Comparison of ENCODE assay signal across 14 cellular contexts in genomic region chrX:120736989-120737388, GRCh38.
DNase-seq lines count a peak whose midpoint lies in the region; ATAC-seq, FAIRE-seq and TF ChIP-seq lines count a peak whose summit lies in the region.
"Had no signal": no experiment of that assay in that cellular context is flagged by ENCODE, and none has a peak within 500 bp of the region (broad histone marks: within the 10 kb centered on the region; RNA-seq: fewer than 3 reads in every experiment).

No MANE protein-coding gene starts in this region.

- H3K4me3 ChIP-seq in BLaER1 treated with 17β-estradiol and CSF1 and Interleukin-3, amounts not matched to agents 10 nM and 100 nM = no peak overlapping the region
- no peak overlapping the region for H3K4me3 ChIP-seq in esophagus muscularis mucosa
- H3K4me3 ChIP-seq: adrenal gland, colonic mucosa, esophagus squamous epithelium, left ventricle myocardium inferior, thoracic aorta had no signal

- peak; percentile 61 for FAIRE-seq in H54 (lab: Jason Lieb, UNC)

- intact Hi-C loops in esophagus muscularis mucosa (cut with DNase I) = no loop called here

- H3K9me3 ChIP-seq in BLaER1 treated with 17β-estradiol and CSF1 and Interleukin-3, amounts not matched to agents 10 nM and 100 nM (replicated peaks in 1 of 11) = peaks cover 7 to 22% (median 14%) of the 10 kb centered on the region in 11 experiments; a peak in 19 of 22 replicates
- no peaks in the 10 kb centered on the region for H3K9me3 ChIP-seq in esophagus muscularis mucosa
- H3K9me3 ChIP-seq: adrenal gland, colonic mucosa, esophagus squamous epithelium, left ventricle myocardium inferior, thoracic aorta had no signal

- no peak overlapping the region for H3K9ac ChIP-seq in BLaER1 treated with 17β-estradiol and CSF1 and Interleukin-3, amounts not matched to agents 10 nM and 100 nM

- 40% methylated on average over 1 of the region's 1 CpG for WGBS in esophagus muscularis mucosa

- H4K20me1 ChIP-seq in BLaER1 treated with 17β-estradiol and CSF1 and Interleukin-3, amounts not matched to agents 10 nM and 100 nM = no peaks in the 10 kb centered on the region

- H3K27me3 ChIP-seq in BLaER1 treated with 17β-estradiol and CSF1 and Interleukin-3, amounts not matched to agents 10 nM and 100 nM = no peaks in the 10 kb centered on the region
- H3K27me3 ChIP-seq in esophagus muscularis mucosa = peaks cover 0 to under 1% (median 0%) of the 10 kb centered on the region in 4 donors
- H3K27me3 ChIP-seq: adrenal gland, colonic mucosa, esophagus squamous epithelium had no signal

- no peak for ATAC-seq in GM19351 (IDR thresholded peaks at IDR 0.05; ENCODE audit: unreplicated experiment)

- TF ChIP-seq EP300 in esophagus muscularis mucosa (IDR thresholded peaks at IDR 0.05) = no peak

- no peak for TF ChIP-seq CTCF in esophagus muscularis mucosa (IDR thresholded peaks at IDR 0.05)

- H3K4me2 ChIP-seq in BLaER1 treated with 17β-estradiol and CSF1 and Interleukin-3, amounts not matched to agents 10 nM and 100 nM = peak overlapping the region; percentile 24 to 55 (median 34); a peak in 20 of 22 replicates

- H3K4me1 ChIP-seq in BLaER1 treated with 17β-estradiol and CSF1 and Interleukin-3, amounts not matched to agents 10 nM and 100 nM = peaks cover 8 to 50% (median 23%) of the 10 kb centered on the region in 10 experiments; a peak in 18 of 20 replicates
- no peaks in the 10 kb centered on the region for H3K4me1 ChIP-seq in esophagus muscularis mucosa
- H3K4me1 ChIP-seq: adrenal gland, colonic mucosa, esophagus squamous epithelium, left ventricle myocardium inferior had no signal

- no peak overlapping the region for H3K27ac ChIP-seq in BLaER1 treated with 17β-estradiol and CSF1 and Interleukin-3, amounts not matched to agents 10 nM and 100 nM
- no peak overlapping the region for H3K27ac ChIP-seq in esophagus muscularis mucosa (replicated peaks in 1 of 4)
- H3K27ac ChIP-seq: adrenal gland, C4-2B, colonic mucosa, esophagus squamous epithelium, left ventricle myocardium inferior, thoracic aorta had no signal

- no peaks in the 10 kb centered on the region for H3K36me3 ChIP-seq in BLaER1 treated with 17β-estradiol and CSF1 and Interleukin-3, amounts not matched to agents 10 nM and 100 nM
- H3K36me3 ChIP-seq in esophagus muscularis mucosa = no peaks in the 10 kb centered on the region
- H3K36me3 ChIP-seq: adrenal gland, colonic mucosa, esophagus squamous epithelium, left ventricle myocardium inferior, thoracic aorta had no signal

- no peak for TF ChIP-seq POLR2A in H54 (IDR thresholded peaks at IDR 0.05; ENCODE audit: low read depth, low read length)
- TF ChIP-seq POLR2A in esophagus muscularis mucosa (IDR thresholded peaks at IDR 0.05; ENCODE audit: low read depth) = no peak

- DNase-seq in H54 (ENCODE audit: insufficient read length, low spot score) (peak; percentile 5), glomerular endothelial cell (ENCODE audit: extremely low read depth, low read depth, low spot score) (peak; percentile 29), mucosa of gallbladder (ENCODE audit: low spot score) (no peak), esophagus muscularis mucosa (ENCODE audit: extremely low spot score) (no peak)
- peak; percentile 26 to 33 for DNase-seq in activated T-cell treated with anti-CD3 and anti-CD28 coated beads, Interleukin-2, amount 50 U/mL, for 48 hours
- DNase-seq: adrenal gland, colonic mucosa, esophagus squamous epithelium, left ventricle myocardium inferior, SHP77 treated with DMSO at 0.1 percent for 48 hours had no signal

Comparison
In these comparisons a context has a peak if more than half of its experiments do, and no peak if none do; other contexts are left out.
1. DNase-seq: peak in H54 (single experiment), activated T-cell treated with anti-CD3 and anti-CD28 coated beads, Interleukin-2, amount 50 U/mL, for 48 hours (2 of 2) and glomerular endothelial cell (single experiment); none in mucosa of gallbladder (single experiment) and esophagus muscularis mucosa (single experiment).